Comparison of ENCODE assay signal across 27 cellular contexts in the genomic region with DNA sequence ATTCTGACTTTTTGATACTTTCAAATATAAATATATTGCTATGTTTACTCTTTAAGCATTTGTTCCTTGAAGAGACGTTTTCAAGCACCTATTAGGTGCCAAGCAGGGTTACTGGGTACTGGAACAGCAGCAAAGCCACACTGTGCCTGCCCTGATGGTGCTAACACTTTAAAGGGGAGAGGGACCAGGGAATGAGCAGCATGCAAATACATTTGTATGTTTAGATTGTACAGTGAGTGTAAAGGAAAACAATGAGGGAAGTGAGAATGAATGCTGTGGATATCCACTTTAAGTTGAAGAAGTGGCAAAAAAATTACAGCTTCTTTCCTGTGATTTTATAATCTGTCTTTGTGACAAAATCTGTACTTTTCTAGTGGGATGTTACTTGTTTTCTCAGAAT.
"Had no signal": no experiment of that assay in that cellular context is flagged by ENCODE, and none has a peak within 500 bp of the region (broad histone marks: within the 10 kb centered on the region; RNA-seq: fewer than 3 reads in every experiment).

No MANE protein-coding gene starts in this region.

- H3K27me3 ChIP-seq: cardiac muscle cell, colonic mucosa, SJCRH30 had no signal

- FAIRE-seq: TTC549 had no signal

- H3K9me3 ChIP-seq: colonic mucosa, SJCRH30 had no signal

- H3K27ac ChIP-seq: cardiac muscle cell, colonic mucosa, SJCRH30, SK-N-MC had no signal

- H3K36me3 ChIP-seq: cardiac muscle cell, colonic mucosa, SJCRH30 had no signal

- H3K4me1 ChIP-seq: colonic mucosa had no signal

- ATAC-seq: activated CD8-positive, alpha-beta T cell treated with anti-CD3 and anti-CD28 coated beads for 36 hours; activated T-cell treated with anti-CD3 and anti-CD28 coated beads, Interleukin-2, amount 50 U/mL, for 72 hours; activated T-helper 17 cell treated with anti-CD3 and anti-CD28 coated beads, Interleukin-2, amount 50 U/mL, for 72 hours had no signal

- H3K4me3 ChIP-seq: cardiac muscle cell, colonic mucosa, SJCRH30, SK-N-MC had no signal

- DNase-seq: activated CD4-positive, alpha-beta T cell treated with anti-CD3 and anti-CD28 coated beads, Interleukin-2, amount 10 ng/mL, durations not matched to agents 24 days and 14 days; activated CD4-positive, alpha-beta T cell treated with anti-CD3 and anti-CD28 coated beads, Interleukin-2, amount 50 U/mL, for 4 hours; activated CD8-positive, alpha-beta T cell treated with anti-CD3 and anti-CD28 coated beads for 36 hours; activated effector memory CD4-positive, alpha-beta T cell treated with anti-CD3 and anti-CD28 coated beads, Interleukin-2, amount 50 U/mL, for 16 hours; activated naive CD4-positive, alpha-beta T cell; activated naive CD4-positive, alpha-beta T cell treated with anti-CD3 and anti-CD28 coated beads, Interleukin-2, amount 50 U/mL, for 16 hours; activated naive CD8-positive, alpha-beta T cell treated with anti-CD3 and anti-CD28 coated beads for 36 hours; activated T-cell treated with anti-CD3 and anti-CD28 coated beads, Interleukin-2, amount 50 U/mL, for 1 hour; activated T-cell treated with anti-CD3 and anti-CD28 coated beads, Interleukin-2, amount 50 U/mL, for 72 hours; amniotic stem cell; aorta; KG1; NCI-H1048; NCI-H1436; NCI-H1694; NCI-H1930; NCI-H2081 treated with DMSO at 0.1 percent for 48 hours; NCI-H226; NCI-H446 treated with DMSO at 0.1 percent for 48 hours; NCI-H526; SHP77; SJCRH30 had no signal
